Comparison of ENCODE assay signal across 1 cellular context in the genomic region with DNA sequence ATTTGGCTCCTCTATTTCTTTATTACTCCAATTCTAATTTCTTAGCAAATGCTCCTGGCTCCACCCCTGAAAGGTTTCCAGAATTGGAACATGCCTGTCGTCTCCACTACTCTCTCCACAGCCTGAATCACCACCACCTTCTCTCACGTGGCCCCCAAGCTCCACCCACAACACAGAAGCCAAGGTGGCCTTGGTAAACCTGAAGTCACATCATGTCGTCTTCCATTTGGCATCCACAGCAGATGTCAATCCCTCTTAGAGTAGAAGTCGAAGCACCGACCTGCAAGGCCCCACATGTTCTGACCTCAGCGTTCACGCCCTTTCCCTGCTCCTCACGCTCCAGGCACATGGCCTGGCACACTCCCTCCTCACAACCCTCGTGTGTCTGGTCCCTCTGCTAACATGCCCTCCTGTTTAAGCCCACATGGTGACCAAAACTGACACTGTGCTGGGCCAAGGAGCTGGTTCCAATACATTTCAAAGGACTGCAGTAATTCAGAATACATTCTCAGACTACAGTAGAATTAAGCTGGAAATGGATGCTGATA.
TF ChIP-seq lines count a peak whose summit lies in the region.

No MANE protein-coding gene starts in this region.

TF ChIP-seq in HepG2, 621 proteins besides CTCF, POLR2A, EP300 and RAD21:
- TF ChIP-seq ZNF136 (CRISPR knock-in tag; IDR thresholded peaks at IDR 0.05; ENCODE audit: low read depth): no peak
- TF ChIP-seq ONECUT2 (CRISPR knock-in tag; IDR thresholded peaks at IDR 0.05): no peak
- TF ChIP-seq, protein P1, sequence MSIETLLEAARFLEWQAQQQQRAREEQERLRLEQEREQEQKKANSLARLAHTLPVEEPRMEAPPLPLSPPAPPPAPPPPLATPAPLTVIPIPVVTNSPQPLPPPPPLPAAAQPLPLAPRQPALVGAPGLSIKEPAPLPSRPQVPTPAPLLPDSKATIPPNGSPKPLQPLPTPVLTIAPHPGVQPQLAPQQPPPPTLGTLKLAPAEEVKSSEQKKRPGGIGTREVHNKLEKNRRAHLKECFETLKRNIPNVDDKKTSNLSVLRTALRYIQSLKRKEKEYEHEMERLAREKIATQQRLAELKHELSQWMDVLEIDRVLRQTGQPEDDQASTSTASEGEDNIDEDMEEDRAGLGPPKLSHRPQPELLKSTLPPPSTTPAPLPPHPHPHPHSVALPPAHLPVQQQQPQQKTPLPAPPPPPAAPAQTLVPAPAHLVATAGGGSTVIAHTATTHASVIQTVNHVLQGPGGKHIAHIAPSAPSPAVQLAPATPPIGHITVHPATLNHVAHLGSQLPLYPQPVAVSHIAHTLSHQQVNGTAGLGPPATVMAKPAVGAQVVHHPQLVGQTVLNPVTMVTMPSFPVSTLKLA (IDR thresholded peaks at IDR 0.05): peak; percentile 92
- TF ChIP-seq, protein P2, sequence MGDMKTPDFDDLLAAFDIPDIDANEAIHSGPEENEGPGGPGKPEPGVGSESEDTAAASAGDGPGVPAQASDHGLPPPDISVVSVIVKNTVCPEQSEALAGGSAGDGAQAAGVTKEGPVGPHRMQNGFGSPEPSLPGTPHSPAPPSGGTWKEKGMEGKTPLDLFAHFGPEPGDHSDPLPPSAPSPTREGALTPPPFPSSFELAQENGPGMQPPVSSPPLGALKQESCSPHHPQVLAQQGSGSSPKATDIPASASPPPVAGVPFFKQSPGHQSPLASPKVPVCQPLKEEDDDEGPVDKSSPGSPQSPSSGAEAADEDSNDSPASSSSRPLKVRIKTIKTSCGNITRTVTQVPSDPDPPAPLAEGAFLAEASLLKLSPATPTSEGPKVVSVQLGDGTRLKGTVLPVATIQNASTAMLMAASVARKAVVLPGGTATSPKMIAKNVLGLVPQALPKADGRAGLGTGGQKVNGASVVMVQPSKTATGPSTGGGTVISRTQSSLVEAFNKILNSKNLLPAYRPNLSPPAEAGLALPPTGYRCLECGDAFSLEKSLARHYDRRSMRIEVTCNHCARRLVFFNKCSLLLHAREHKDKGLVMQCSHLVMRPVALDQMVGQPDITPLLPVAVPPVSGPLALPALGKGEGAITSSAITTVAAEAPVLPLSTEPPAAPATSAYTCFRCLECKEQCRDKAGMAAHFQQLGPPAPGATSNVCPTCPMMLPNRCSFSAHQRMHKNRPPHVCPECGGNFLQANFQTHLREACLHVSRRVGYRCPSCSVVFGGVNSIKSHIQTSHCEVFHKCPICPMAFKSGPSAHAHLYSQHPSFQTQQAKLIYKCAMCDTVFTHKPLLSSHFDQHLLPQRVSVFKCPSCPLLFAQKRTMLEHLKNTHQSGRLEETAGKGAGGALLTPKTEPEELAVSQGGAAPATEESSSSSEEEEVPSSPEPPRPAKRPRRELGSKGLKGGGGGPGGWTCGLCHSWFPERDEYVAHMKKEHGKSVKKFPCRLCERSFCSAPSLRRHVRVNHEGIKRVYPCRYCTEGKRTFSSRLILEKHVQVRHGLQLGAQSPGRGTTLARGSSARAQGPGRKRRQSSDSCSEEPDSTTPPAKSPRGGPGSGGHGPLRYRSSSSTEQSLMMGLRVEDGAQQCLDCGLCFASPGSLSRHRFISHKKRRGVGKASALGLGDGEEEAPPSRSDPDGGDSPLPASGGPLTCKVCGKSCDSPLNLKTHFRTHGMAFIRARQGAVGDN (CRISPR knock-in tag; IDR thresholded peaks at IDR 0.05): no peak
- TF ChIP-seq THYN1 (CRISPR knock-in tag; IDR thresholded peaks at IDR 0.05; ENCODE audit: borderline replicate concordance, low read depth): no peak
